ENCODE assay signal across 8 cellular contexts in genomic region chr19:35545001-35545854, GRCh38. TPM values are rescaled to one million over a fixed set of nuclear protein-coding genes. Genes with fewer than 3 reads are reported as not detected.
DNase-seq lines count a peak whose midpoint lies in the region; ATAC-seq and TF ChIP-seq lines count a peak whose summit lies in the region.

A gene with protein sequence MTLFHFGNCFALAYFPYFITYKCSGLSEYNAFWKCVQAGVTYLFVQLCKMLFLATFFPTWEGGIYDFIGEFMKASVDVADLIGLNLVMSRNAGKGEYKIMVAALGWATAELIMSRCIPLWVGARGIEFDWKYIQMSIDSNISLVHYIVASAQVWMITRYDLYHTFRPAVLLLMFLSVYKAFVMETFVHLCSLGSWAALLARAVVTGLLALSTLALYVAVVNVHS (plus strand): TSS chr19:35545626. CDS start chr19:35545740, 114 bp downstream.

- H3K27ac ChIP-seq in cardiac muscle cell (peak within 1 kb of the TSS; percentile 7), tibial nerve (peak within 1 kb of the TSS; percentile 54 to 88 (median 84))

- H3K4me1 ChIP-seq in cardiac muscle cell (ENCODE audit: low read depth), result peaks cover 3% of the 10 kb centered on the region
- H3K4me1 ChIP-seq in tibial nerve, result peaks cover 0 to 37% (median 15%) of the 10 kb centered on the region in 4 donors

- H3K36me3 ChIP-seq in cardiac muscle cell (no peaks in the 10 kb centered on the region), tibial nerve (peaks cover 0 to 47% (median 0%) of the 10 kb centered on the region in 3 donors)

- H3K4me1 Mint-ChIP-seq in activated naive CD8-positive, alpha-beta T cell treated with anti-CD3 and anti-CD28 coated beads, Interleukin-2, amount 50 U/mL, for 24 hours, result peaks cover 43% of the 10 kb centered on the region

- H3K9me3 Mint-ChIP-seq in activated naive CD8-positive, alpha-beta T cell treated with anti-CD3 and anti-CD28 coated beads, Interleukin-2, amount 50 U/mL, for 24 hours, result no peaks in the 10 kb centered on the region

- peak; percentile 39 to 71 for TF ChIP-seq EP300 in tibial nerve (IDR thresholded peaks at IDR 0.05)

- H3K27ac Mint-ChIP-seq in activated naive CD8-positive, alpha-beta T cell treated with anti-CD3 and anti-CD28 coated beads, Interleukin-2, amount 50 U/mL, for 24 hours, result peak within 1 kb of the TSS; percentile 95

- no peaks in the 10 kb centered on the region for H3K27me3 Mint-ChIP-seq in activated naive CD8-positive, alpha-beta T cell treated with anti-CD3 and anti-CD28 coated beads, Interleukin-2, amount 50 U/mL, for 24 hours

- TF ChIP-seq CTCF in cardiac muscle cell (IDR thresholded peaks at IDR 0.05; ENCODE audit: low read depth, low read length), result no peak
- peak in 1 of 5 experiments; percentile 22 for TF ChIP-seq CTCF in tibial nerve (IDR thresholded peaks at IDR 0.05)

- H3K27me3 ChIP-seq in cardiac muscle cell (no peaks in the 10 kb centered on the region), tibial nerve (no peaks in the 10 kb centered on the region)

- H3K9me3 ChIP-seq in cardiac muscle cell (ENCODE audit: low read depth) (no peaks in the 10 kb centered on the region), tibial nerve (no peaks in the 10 kb centered on the region)

- peak within 1 kb of the TSS; percentile 96 for H3K4me3 Mint-ChIP-seq in activated naive CD8-positive, alpha-beta T cell treated with anti-CD3 and anti-CD28 coated beads, Interleukin-2, amount 50 U/mL, for 24 hours

- H3K36me3 Mint-ChIP-seq in activated naive CD8-positive, alpha-beta T cell treated with anti-CD3 and anti-CD28 coated beads, Interleukin-2, amount 50 U/mL, for 24 hours (ENCODE audit: low read depth), result peaks cover 26% of the 10 kb centered on the region

- WGBS in tibial nerve, 2 donors, result 2% methylated on average over 34 to 55 of the region's 85 CpGs

- ATAC-seq in HG02571 (IDR thresholded peaks at IDR 0.05; ENCODE audit: unreplicated experiment), result peak; percentile 66
- peak; percentile 81 for ATAC-seq in activated naive CD8-positive, alpha-beta T cell treated with anti-CD3 and anti-CD28 coated beads, Interleukin-2, amount 50 U/mL, for 24 hours

- peak; percentile 17 to 49 for TF ChIP-seq POLR2A in tibial nerve (IDR thresholded peaks at IDR 0.05)

- peak; percentile 70 for DNase-seq in GM04504 (ENCODE audit: low read depth)
- DNase-seq in NCI-H1105 (lab: John Stamatoyannopoulos, UW), result peak; percentile 75
- peak; percentile 92 for DNase-seq in SW480 (ENCODE audit: low spot score)
- DNase-seq in activated naive CD8-positive, alpha-beta T cell treated with anti-CD3 and anti-CD28 coated beads, Interleukin-2, amount 50 U/mL, for 24 hours, result peak; percentile 92
- peak; percentile 90 to 97 for DNase-seq in cardiac muscle cell (ENCODE audit: low read depth in 1 of 2, low spot score in 1 of 2)
- peak; percentile 79 for DNase-seq in pons (ENCODE audit: low spot score)
- DNase-seq in tibial nerve (ENCODE audit: low spot score in 2 of 2), result peak; percentile 86 to 87

- H3K4me3 ChIP-seq in cardiac muscle cell (peak within 1 kb of the TSS; percentile 58), tibial nerve (peak within 1 kb of the TSS; percentile 56 to 98 (median 80))

RNA-seq across cellular contexts. Expression of the gene that starts here (rescaled TPM):
- 95.9 and 149 TPM in 2 replicates for total RNA-seq in cardiac muscle cell
- polyA plus RNA-seq in cardiac muscle cell, result 186 and 260 TPM in 2 replicates
- total RNA-seq in tibial nerve, result 100 to 1,000 TPM in 1 of 4 donors, 10 to 100 TPM in 3; 63.8 to 103 (median 68.2) TPM

Comparison
In these comparisons a context has a peak if more than half of its experiments do, and no peak if none do; other contexts are left out.
1. Peak in every context shown above with its lines: DNase-seq, ATAC-seq, H3K4me3 ChIP-seq and H3K27ac ChIP-seq.